ENCODE assay signal across 11 cellular contexts in the genomic region with DNA sequence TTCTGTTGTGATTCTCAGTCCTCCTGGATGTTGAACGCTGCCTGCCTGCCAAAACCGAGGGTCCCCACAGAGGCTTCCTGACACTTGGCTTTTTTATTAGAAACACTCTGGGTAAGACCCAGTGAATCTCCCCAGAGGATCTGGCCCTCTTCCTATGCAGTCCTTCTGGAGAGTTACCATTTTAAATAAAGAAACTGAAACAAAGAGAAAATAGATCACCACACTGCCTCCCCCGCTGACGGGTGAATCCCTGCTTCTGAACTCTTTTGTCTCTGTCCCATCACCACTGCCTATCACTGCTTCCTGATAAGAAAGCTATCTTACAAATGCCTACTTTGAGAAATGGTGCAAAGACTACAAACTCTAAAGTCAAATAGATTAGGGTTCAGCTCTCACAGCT.
DNase-seq lines count a peak whose midpoint lies in the region; ATAC-seq and TF ChIP-seq lines count a peak whose summit lies in the region.
"Had no signal": no experiment of that assay in that cellular context is flagged by ENCODE, and none has a peak within 500 bp of the region (broad histone marks: within the 10 kb centered on the region; RNA-seq: fewer than 3 reads in every experiment).

No MANE protein-coding gene starts in this region.

- peaks cover 5 to 21% (median 11%) of the 10 kb centered on the region in 5 donors for H3K27me3 Mint-ChIP-seq in naive thymus-derived CD8-positive, alpha-beta T cell

- H3K9me3 ChIP-seq in right lobe of liver: no peaks in the 10 kb centered on the region
- H3K9me3 ChIP-seq: thoracic aorta had no signal

- H3K4me1 ChIP-seq in right lobe of liver: peaks cover 0 to 57% (median 20%) of the 10 kb centered on the region in 4 donors

- H3K4me3 Mint-ChIP-seq in naive thymus-derived CD8-positive, alpha-beta T cell: no peak overlapping the region
- H3K4me3 Mint-ChIP-seq: dendritic cell treated with granulocyte-macrophage colony-stimulating factor and Interleukin-4, amounts not matched to agents 40 ng/mL and 50 ng/mL, for 4 days had no signal

- peak overlapping the region; percentile 39 to 65 (median 48) for H3K27ac ChIP-seq in right lobe of liver
- H3K27ac ChIP-seq: thoracic aorta had no signal

- ATAC-seq in GM18511 (IDR thresholded peaks at IDR 0.05; ENCODE audit: unreplicated experiment) (peak; percentile 72), GM21737 (IDR thresholded peaks at IDR 0.05; ENCODE audit: unreplicated experiment) (peak; percentile 59), HG03378 (IDR thresholded peaks at IDR 0.05; ENCODE audit: unreplicated experiment) (peak; percentile 76), right lobe of liver (peak; percentile 36 to 69 (median 59))
- no peak for ATAC-seq in naive thymus-derived CD8-positive, alpha-beta T cell

- H3K36me3 Mint-ChIP-seq in naive thymus-derived CD8-positive, alpha-beta T cell: peaks cover 0 to 2% (median 0%) of the 10 kb centered on the region in 3 donors
- H3K36me3 Mint-ChIP-seq: naive B cell had no signal

- H3K9me3 Mint-ChIP-seq in naive thymus-derived CD8-positive, alpha-beta T cell: peaks cover 0 to 8% (median 0%) of the 10 kb centered on the region in 9 donors
- H3K9me3 Mint-ChIP-seq: dendritic cell treated with granulocyte-macrophage colony-stimulating factor and Interleukin-4, amounts not matched to agents 40 ng/mL and 50 ng/mL, for 4 days had no signal

- DNase-seq in right lobe of liver: no peak
- DNase-seq in cerebellar cortex (ENCODE audit: low spot score): no peak
- DNase-seq in GM19240 (ENCODE audit: insufficient read length, low spot score): no peak
- no peak for DNase-seq in naive thymus-derived CD8-positive, alpha-beta T cell
- no peak for DNase-seq in NCI-H1092 (lab: John Stamatoyannopoulos, UW)
- DNase-seq: naive B cell had no signal

- no peak overlapping the region for H3K27ac Mint-ChIP-seq in naive thymus-derived CD8-positive, alpha-beta T cell
- H3K27ac Mint-ChIP-seq: dendritic cell treated with granulocyte-macrophage colony-stimulating factor and Interleukin-4, amounts not matched to agents 40 ng/mL and 50 ng/mL, for 4 days had no signal

- WGBS in right lobe of liver (ENCODE audit: insufficient coverage, low coverage, low lambda C conversion rate, missing lambda C conversion rate): 32% methylated on average over 4 of the region's 4 CpGs

- no peaks in the 10 kb centered on the region for H3K4me1 Mint-ChIP-seq in naive thymus-derived CD8-positive, alpha-beta T cell

- no peak for TF ChIP-seq CTCF in right lobe of liver (IDR thresholded peaks at IDR 0.05)

- no peaks in the 10 kb centered on the region for H3K27me3 ChIP-seq in right lobe of liver

- H3K4me3 ChIP-seq in right lobe of liver: no peak overlapping the region
- H3K4me3 ChIP-seq: thoracic aorta had no signal

- TF ChIP-seq POLR2A in right lobe of liver (IDR thresholded peaks at IDR 0.05): no peak

- intact Hi-C loops in right lobe of liver (cut with DNase I): no loop called here

- POLR2A ChIA-PET in naive thymus-derived CD8-positive, alpha-beta T cell (lab: Charles Lee): no interaction called here

- no peaks in the 10 kb centered on the region for H3K36me3 ChIP-seq in right lobe of liver
- H3K36me3 ChIP-seq: thoracic aorta had no signal

Comparison
In these comparisons a context has a peak if more than half of its experiments do, and no peak if none do; other contexts are left out.
1. ATAC-seq: peak in GM18511 (single experiment), GM21737 (single experiment), HG03378 (single experiment) and right lobe of liver (4 of 4); none in naive thymus-derived CD8-positive, alpha-beta T cell (0 of 2).